Comparison of ENCODE assay signal across 18 cellular contexts in genomic region chr10:73853196-73853595, GRCh38. TPM values are rescaled to one million over a fixed set of nuclear protein-coding genes. Genes with fewer than 3 reads are reported as not detected.
"Had no signal": no experiment of that assay in that cellular context is flagged by ENCODE, and none has a peak within 500 bp of the region (broad histone marks: within the 10 kb centered on the region; RNA-seq: fewer than 3 reads in every experiment).

No MANE protein-coding gene starts in this region.

- H3K9me3 ChIP-seq: left ventricle myocardium inferior, mucosa of descending colon, ovary, spleen had no signal

- H3K36me3 ChIP-seq: ovary had no signal

- H3K4me3 Mint-ChIP-seq: activated CD4-positive, alpha-beta T cell treated with anti-CD3 and anti-CD28 coated beads, Interleukin-2, amount 10 ng/mL, durations not matched to agents 7 days and 5 days; activated naive CD8-positive, alpha-beta T cell treated with anti-CD3 and anti-CD28 coated beads for 36 hours; activated T-cell treated with anti-CD3 and anti-CD28 coated beads, Interleukin-2, amount 50 U/mL, for 72 hours; memory B cell; natural killer cell treated with Interleukin-12 subunit alpha and Interleukin-12 subunit beta and Interleukin-15 and Interleukin-18, amount 100 ng/mL, for 72 hours; T-helper 2 cell treated with Interferon-gamma antibody and Interleukin-4, amounts not matched to agents 5 μg/mL and 100 μg/mL, for 36 hours; type B pancreatic cell had no signal

- H3K27ac Mint-ChIP-seq: activated CD4-positive, alpha-beta T cell treated with anti-CD3 and anti-CD28 coated beads, Interleukin-2, amount 10 ng/mL, durations not matched to agents 7 days and 5 days; activated naive CD8-positive, alpha-beta T cell treated with anti-CD3 and anti-CD28 coated beads for 36 hours; activated T-cell treated with anti-CD3 and anti-CD28 coated beads, Interleukin-2, amount 50 U/mL, for 72 hours; natural killer cell treated with Interleukin-12 subunit alpha and Interleukin-12 subunit beta and Interleukin-15 and Interleukin-18, amount 100 ng/mL, for 72 hours; T-helper 2 cell treated with Interferon-gamma antibody and Interleukin-4, amounts not matched to agents 5 μg/mL and 100 μg/mL, for 36 hours; type B pancreatic cell had no signal

- ATAC-seq: activated T-cell treated with anti-CD3 and anti-CD28 coated beads, Interleukin-2, amount 50 U/mL, for 72 hours; mucosa of descending colon; natural killer cell treated with Interleukin-12 subunit alpha and Interleukin-12 subunit beta and Interleukin-15 and Interleukin-18, amount 100 ng/mL, for 72 hours; sciatic nerve had no signal

- H3K27me3 ChIP-seq: ovary, spleen had no signal

- H3K9me3 Mint-ChIP-seq: activated CD4-positive, alpha-beta T cell treated with anti-CD3 and anti-CD28 coated beads, Interleukin-2, amount 10 ng/mL, durations not matched to agents 7 days and 5 days; activated naive CD8-positive, alpha-beta T cell treated with anti-CD3 and anti-CD28 coated beads for 36 hours; activated T-cell treated with anti-CD3 and anti-CD28 coated beads, Interleukin-2, amount 50 U/mL, for 72 hours; memory B cell; natural killer cell treated with Interleukin-12 subunit alpha and Interleukin-12 subunit beta and Interleukin-15 and Interleukin-18, amount 100 ng/mL, for 72 hours; T-helper 2 cell treated with Interferon-gamma antibody and Interleukin-4, amounts not matched to agents 5 μg/mL and 100 μg/mL, for 36 hours; type B pancreatic cell had no signal

- H3K27me3 Mint-ChIP-seq: activated CD4-positive, alpha-beta T cell treated with anti-CD3 and anti-CD28 coated beads, Interleukin-2, amount 10 ng/mL, durations not matched to agents 7 days and 5 days; activated naive CD8-positive, alpha-beta T cell treated with anti-CD3 and anti-CD28 coated beads for 36 hours; memory B cell; natural killer cell treated with Interleukin-12 subunit alpha and Interleukin-12 subunit beta and Interleukin-15 and Interleukin-18, amount 100 ng/mL, for 72 hours; type B pancreatic cell had no signal

- H3K27ac ChIP-seq: left ventricle myocardium inferior, ovary, spleen had no signal

- DNase-seq: activated CD4-positive, alpha-beta T cell treated with anti-CD3 and anti-CD28 coated beads, Interleukin-2, amount 10 ng/mL, durations not matched to agents 7 days and 5 days; activated CD4-positive, CD25-positive, alpha-beta regulatory T cell; activated CD8-positive, alpha-beta memory T cell treated with anti-CD3 and anti-CD28 coated beads, Interleukin-2, amount 50 U/mL, for 48 hours; activated naive CD8-positive, alpha-beta T cell treated with anti-CD3 and anti-CD28 coated beads for 36 hours; activated T-cell treated with anti-CD3 and anti-CD28 coated beads, Interleukin-2, amount 50 U/mL, for 72 hours; amygdala; hippocampal formation; left ventricle myocardium inferior; mucosa of descending colon; ovary; spleen; SW 1271 had no signal

- H3K4me3 ChIP-seq: left ventricle myocardium inferior, mucosa of descending colon, ovary, spleen had no signal

RNA-seq across cellular contexts. Expression of gene PLAU, which starts 57.7 kb away (rescaled TPM):
- total RNA-seq: natural killer cell treated with Interleukin-12 subunit alpha and Interleukin-12 subunit beta and Interleukin-15 and Interleukin-18, amount 100 ng/mL, for 72 hours; SK-MEL-5 had no signal
